In the genomic region with DNA sequence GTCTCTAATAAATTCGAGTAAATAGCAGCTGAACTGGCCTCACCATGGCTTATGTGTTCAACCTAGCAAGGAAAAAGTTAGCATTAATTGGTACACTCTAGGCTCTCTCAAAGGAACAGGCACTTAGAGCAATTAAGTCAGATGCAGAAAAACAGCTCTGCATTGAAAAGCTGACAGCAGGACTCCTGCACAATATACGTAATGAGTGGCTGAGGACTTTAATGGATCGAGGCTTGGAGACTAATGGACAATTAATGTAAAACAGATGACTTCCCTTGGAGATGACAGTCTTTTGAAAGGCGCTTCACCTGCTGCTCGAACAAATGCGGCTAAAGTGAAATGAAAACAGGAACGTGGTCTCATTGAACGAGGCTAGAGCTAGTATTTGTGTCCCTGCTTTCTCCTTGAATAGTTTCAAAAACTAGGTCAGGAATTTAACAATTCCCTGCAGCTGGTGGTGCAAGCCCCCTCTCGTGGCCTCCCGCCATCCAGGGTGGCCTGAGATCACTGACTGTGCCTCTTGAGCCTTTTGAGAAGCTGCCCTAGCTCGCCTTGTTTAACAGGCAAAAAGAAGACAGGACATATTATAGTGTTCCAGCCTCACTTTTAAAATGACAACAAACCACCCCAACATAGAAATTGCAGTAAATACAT, we compare ENCODE assay signal across 10 cellular contexts.
DNase-seq lines count a peak whose midpoint lies in the region; ATAC-seq, FAIRE-seq and TF ChIP-seq lines count a peak whose summit lies in the region.
"Had no signal": no experiment of that assay in that cellular context is flagged by ENCODE, and none has a peak within 500 bp of the region (broad histone marks: within the 10 kb centered on the region; RNA-seq: fewer than 3 reads in every experiment).

No MANE protein-coding gene starts in this region.

- no peak for ATAC-seq in stimulated activated naive CD8-positive, alpha-beta T cell treated with anti-CD3 and anti-CD28 coated beads, Interleukin-15, Interleukin-2, amounts not matched to agents 100 U/mL and 50 U/mL, for 24 hours

- no peaks in the 10 kb centered on the region for H3K9me3 ChIP-seq in SK-N-MC (ENCODE audit: low read depth, low read length)
- no peaks in the 10 kb centered on the region for H3K9me3 ChIP-seq in esophagus muscularis mucosa

- H3K27ac ChIP-seq in SK-N-MC: peak overlapping the region; percentile 33; the same call in 1 of the 2 replicates
- peak overlapping the region; percentile 40 for H3K27ac ChIP-seq in layer of hippocampus (ENCODE audit: low read depth, low read length)
- no peak overlapping the region for H3K27ac ChIP-seq in esophagus muscularis mucosa (replicated peaks in 1 of 4)

- H3K27me3 ChIP-seq in layer of hippocampus (ENCODE audit: control insufficient read depth, insufficient read depth, low read length) (no peaks in the 10 kb centered on the region), esophagus muscularis mucosa (no peaks in the 10 kb centered on the region)

- no peak for FAIRE-seq in D721Med (lab: Jason Lieb, UNC)
- FAIRE-seq: endothelial cell of umbilical vein had no signal

- TF ChIP-seq CTCF in D721Med (IDR thresholded peaks at IDR 0.05; ENCODE audit: insufficient read depth, missing control alignments) (no peak), esophagus muscularis mucosa (IDR thresholded peaks at IDR 0.05) (no peak)

- H3K36me3 ChIP-seq in SK-N-MC (ENCODE audit: insufficient read depth, low read length) (no peaks in the 10 kb centered on the region), esophagus muscularis mucosa (no peaks in the 10 kb centered on the region)

- H3K4me3 ChIP-seq in SK-N-MC (peak overlapping the region; percentile 66), esophagus muscularis mucosa (no peak overlapping the region)

- peaks cover 0 to 25% (median 16%) of the 10 kb centered on the region in 4 donors for H3K4me1 ChIP-seq in esophagus muscularis mucosa

- 52% methylated on average over 11 of the region's 11 CpGs for WGBS in esophagus muscularis mucosa

- no peak for TF ChIP-seq EP300 in esophagus muscularis mucosa (IDR thresholded peaks at IDR 0.05)

- H3K9ac ChIP-seq in SK-N-MC (ENCODE audit: insufficient read length): peak overlapping the region; percentile 24

- TF ChIP-seq POLR2A in esophagus muscularis mucosa (IDR thresholded peaks at IDR 0.05; ENCODE audit: low read depth): no peak

- intact Hi-C loops in esophagus muscularis mucosa (cut with DNase I): loop anchor here (5.0 kb wide), 1 partner anchor 243 kb away; no protein-coding TSS in a partner anchor

- DNase-seq in COR-L47 (lab: John Stamatoyannopoulos, UW) (peak; percentile 93), NCI-H146 (lab: John Stamatoyannopoulos, UW) (peak; percentile 98), SK-N-MC (ENCODE audit: low read depth, low spot score) (no peak), amniotic stem cell (lab: John Stamatoyannopoulos, UW) (no peak), D721Med (ENCODE audit: insufficient read length, low spot score) (no peak), esophagus muscularis mucosa (ENCODE audit: extremely low spot score) (no peak)
- no peak for DNase-seq in stimulated activated naive CD8-positive, alpha-beta T cell treated with anti-CD3 and anti-CD28 coated beads, Interleukin-15, Interleukin-2, amounts not matched to agents 100 U/mL and 50 U/mL, for 24 hours
- DNase-seq: MV-4-11 had no signal

Comparison
In these comparisons a context has a peak if more than half of its experiments do, and no peak if none do; other contexts are left out.
1. DNase-seq: peak in COR-L47 (single experiment) and NCI-H146 (single experiment); none in SK-N-MC (single experiment), amniotic stem cell (single experiment), stimulated activated naive CD8-positive, alpha-beta T cell treated with anti-CD3 and anti-CD28 coated beads, Interleukin-15, Interleukin-2, amounts not matched to agents 100 U/mL and 50 U/mL, for 24 hours (single experiment), D721Med (single experiment) and esophagus muscularis mucosa (single experiment).
2. H3K27ac ChIP-seq: peak in SK-N-MC (single experiment) and layer of hippocampus (single experiment); none in esophagus muscularis mucosa (0 of 4).